ENCODE assay signal across 2 cellular contexts in genomic region chr3:183487896-183488295, GRCh38.
TF ChIP-seq lines count a peak whose summit lies in the region.

No MANE protein-coding gene starts in this region.

TF ChIP-seq in GM23338, 12 proteins besides CTCF, POLR2A, EP300 and RAD21:
- TF ChIP-seq, protein P1, sequence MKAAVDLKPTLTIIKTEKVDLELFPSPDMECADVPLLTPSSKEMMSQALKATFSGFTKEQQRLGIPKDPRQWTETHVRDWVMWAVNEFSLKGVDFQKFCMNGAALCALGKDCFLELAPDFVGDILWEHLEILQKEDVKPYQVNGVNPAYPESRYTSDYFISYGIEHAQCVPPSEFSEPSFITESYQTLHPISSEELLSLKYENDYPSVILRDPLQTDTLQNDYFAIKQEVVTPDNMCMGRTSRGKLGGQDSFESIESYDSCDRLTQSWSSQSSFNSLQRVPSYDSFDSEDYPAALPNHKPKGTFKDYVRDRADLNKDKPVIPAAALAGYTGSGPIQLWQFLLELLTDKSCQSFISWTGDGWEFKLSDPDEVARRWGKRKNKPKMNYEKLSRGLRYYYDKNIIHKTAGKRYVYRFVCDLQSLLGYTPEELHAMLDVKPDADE (IDR thresholded peaks at IDR 0.05) = no peak
- TF ChIP-seq POLR2AphosphoS5 (IDR thresholded peaks at IDR 0.05; ENCODE audit: low read depth) = no peak
- no peak for TF ChIP-seq ZNF114 (CRISPR knock-in tag; IDR thresholded peaks at IDR 0.05)
- TF ChIP-seq STAT1 (IDR thresholded peaks at IDR 0.05; ENCODE audit: unreplicated experiment) = no peak
- TF ChIP-seq, protein P2, sequence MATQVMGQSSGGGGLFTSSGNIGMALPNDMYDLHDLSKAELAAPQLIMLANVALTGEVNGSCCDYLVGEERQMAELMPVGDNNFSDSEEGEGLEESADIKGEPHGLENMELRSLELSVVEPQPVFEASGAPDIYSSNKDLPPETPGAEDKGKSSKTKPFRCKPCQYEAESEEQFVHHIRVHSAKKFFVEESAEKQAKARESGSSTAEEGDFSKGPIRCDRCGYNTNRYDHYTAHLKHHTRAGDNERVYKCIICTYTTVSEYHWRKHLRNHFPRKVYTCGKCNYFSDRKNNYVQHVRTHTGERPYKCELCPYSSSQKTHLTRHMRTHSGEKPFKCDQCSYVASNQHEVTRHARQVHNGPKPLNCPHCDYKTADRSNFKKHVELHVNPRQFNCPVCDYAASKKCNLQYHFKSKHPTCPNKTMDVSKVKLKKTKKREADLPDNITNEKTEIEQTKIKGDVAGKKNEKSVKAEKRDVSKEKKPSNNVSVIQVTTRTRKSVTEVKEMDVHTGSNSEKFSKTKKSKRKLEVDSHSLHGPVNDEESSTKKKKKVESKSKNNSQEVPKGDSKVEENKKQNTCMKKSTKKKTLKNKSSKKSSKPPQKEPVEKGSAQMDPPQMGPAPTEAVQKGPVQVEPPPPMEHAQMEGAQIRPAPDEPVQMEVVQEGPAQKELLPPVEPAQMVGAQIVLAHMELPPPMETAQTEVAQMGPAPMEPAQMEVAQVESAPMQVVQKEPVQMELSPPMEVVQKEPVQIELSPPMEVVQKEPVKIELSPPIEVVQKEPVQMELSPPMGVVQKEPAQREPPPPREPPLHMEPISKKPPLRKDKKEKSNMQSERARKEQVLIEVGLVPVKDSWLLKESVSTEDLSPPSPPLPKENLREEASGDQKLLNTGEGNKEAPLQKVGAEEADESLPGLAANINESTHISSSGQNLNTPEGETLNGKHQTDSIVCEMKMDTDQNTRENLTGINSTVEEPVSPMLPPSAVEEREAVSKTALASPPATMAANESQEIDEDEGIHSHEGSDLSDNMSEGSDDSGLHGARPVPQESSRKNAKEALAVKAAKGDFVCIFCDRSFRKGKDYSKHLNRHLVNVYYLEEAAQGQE (IDR thresholded peaks at IDR 0.05; ENCODE audit: unreplicated experiment) = no peak
- no peak for TF ChIP-seq ZNF331 (CRISPR knock-in tag; IDR thresholded peaks at IDR 0.05; ENCODE audit: low read depth)
- TF ChIP-seq, protein P3, sequence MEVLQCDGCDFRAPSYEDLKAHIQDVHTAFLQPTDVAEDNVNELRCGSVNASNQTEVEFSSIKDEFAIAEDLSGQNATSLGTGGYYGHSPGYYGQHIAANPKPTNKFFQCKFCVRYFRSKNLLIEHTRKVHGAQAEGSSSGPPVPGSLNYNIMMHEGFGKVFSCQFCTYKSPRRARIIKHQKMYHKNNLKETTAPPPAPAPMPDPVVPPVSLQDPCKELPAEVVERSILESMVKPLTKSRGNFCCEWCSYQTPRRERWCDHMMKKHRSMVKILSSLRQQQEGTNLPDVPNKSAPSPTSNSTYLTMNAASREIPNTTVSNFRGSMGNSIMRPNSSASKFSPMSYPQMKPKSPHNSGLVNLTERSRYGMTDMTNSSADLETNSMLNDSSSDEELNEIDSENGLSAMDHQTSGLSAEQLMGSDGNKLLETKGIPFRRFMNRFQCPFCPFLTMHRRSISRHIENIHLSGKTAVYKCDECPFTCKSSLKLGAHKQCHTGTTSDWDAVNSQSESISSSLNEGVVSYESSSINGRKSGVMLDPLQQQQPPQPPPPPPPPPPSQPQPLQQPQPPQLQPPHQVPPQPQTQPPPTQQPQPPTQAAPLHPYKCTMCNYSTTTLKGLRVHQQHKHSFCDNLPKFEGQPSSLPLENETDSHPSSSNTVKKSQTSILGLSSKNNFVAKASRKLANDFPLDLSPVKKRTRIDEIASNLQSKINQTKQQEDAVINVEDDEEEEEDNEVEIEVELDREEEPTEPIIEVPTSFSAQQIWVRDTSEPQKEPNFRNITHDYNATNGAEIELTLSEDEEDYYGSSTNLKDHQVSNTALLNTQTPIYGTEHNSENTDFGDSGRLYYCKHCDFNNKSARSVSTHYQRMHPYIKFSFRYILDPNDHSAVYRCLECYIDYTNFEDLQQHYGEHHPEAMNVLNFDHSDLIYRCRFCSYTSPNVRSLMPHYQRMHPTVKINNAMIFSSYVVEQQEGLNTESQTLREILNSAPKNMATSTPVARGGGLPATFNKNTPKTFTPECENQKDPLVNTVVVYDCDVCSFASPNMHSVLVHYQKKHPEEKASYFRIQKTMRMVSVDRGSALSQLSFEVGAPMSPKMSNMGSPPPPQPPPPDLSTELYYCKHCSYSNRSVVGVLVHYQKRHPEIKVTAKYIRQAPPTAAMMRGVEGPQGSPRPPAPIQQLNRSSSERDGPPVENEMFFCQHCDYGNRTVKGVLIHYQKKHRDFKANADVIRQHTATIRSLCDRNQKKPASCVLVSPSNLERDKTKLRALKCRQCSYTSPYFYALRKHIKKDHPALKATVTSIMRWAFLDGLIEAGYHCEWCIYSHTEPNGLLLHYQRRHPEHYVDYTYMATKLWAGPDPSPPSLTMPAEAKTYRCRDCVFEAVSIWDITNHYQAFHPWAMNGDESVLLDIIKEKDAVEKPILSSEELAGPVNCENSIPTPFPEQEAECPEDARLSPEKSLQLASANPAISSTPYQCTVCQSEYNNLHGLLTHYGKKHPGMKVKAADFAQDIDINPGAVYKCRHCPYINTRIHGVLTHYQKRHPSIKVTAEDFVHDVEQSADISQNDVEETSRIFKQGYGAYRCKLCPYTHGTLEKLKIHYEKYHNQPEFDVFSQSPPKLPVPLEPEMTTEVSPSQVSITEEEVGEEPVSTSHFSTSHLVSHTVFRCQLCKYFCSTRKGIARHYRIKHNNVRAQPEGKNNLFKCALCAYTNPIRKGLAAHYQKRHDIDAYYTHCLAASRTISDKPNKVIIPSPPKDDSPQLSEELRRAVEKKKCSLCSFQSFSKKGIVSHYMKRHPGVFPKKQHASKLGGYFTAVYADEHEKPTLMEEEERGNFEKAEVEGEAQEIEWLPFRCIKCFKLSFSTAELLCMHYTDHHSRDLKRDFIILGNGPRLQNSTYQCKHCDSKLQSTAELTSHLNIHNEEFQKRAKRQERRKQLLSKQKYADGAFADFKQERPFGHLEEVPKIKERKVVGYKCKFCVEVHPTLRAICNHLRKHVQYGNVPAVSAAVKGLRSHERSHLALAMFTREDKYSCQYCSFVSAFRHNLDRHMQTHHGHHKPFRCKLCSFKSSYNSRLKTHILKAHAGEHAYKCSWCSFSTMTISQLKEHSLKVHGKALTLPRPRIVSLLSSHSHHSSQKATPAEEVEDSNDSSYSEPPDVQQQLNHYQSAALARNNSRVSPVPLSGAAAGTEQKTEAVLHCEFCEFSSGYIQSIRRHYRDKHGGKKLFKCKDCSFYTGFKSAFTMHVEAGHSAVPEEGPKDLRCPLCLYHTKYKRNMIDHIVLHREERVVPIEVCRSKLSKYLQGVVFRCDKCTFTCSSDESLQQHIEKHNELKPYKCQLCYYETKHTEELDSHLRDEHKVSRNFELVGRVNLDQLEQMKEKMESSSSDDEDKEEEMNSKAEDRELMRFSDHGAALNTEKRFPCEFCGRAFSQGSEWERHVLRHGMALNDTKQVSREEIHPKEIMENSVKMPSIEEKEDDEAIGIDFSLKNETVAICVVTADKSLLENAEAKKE (CRISPR knock-in tag; IDR thresholded peaks at IDR 0.05) = no peak
- TF ChIP-seq JUNB (IDR thresholded peaks at IDR 0.05; ENCODE audit: unreplicated experiment) = no peak
- TF ChIP-seq EZH2 (IDR thresholded peaks at IDR 0.05; ENCODE audit: low read depth, unreplicated experiment) = no peak
- TF ChIP-seq CREB1 (CRISPR knock-in tag; IDR thresholded peaks at IDR 0.05; ENCODE audit: low read depth) = no peak
- no peak for TF ChIP-seq NANOG (IDR thresholded peaks at IDR 0.05; ENCODE audit: borderline replicate concordance)
- TF ChIP-seq EZH2phosphoT487 (IDR thresholded peaks at IDR 0.05; ENCODE audit: unreplicated experiment) = no peak
TF ChIP-seq in GM23338: peak in this region for 0.

TF ChIP-seq in endothelial cell of umbilical vein, 7 proteins besides CTCF, POLR2A, EP300 and RAD21 (continued from another document):
- TF ChIP-seq GATA2 (IDR thresholded peaks at IDR 0.05; ENCODE audit: insufficient read depth, insufficient read length, low read depth, low read length) (no peak), EZH2 (IDR thresholded peaks at IDR 0.05; ENCODE audit: borderline replicate concordance, low read depth, low read length, severe bottlenecking) (no peak), FOS (IDR thresholded peaks at IDR 0.05; ENCODE audit: borderline replicate concordance, insufficient read depth, low read length) (no peak), MYC (IDR thresholded peaks at IDR 0.05; ENCODE audit: low read depth, low read length) (no peak), MAX (IDR thresholded peaks at IDR 0.05; ENCODE audit: insufficient read depth, insufficient read length) (no peak), JUN (IDR thresholded peaks at IDR 0.05; ENCODE audit: borderline replicate concordance, insufficient read depth, insufficient read length, low read depth) (no peak)
